ENCODE assay signal across 1 cellular context in the genomic region with DNA sequence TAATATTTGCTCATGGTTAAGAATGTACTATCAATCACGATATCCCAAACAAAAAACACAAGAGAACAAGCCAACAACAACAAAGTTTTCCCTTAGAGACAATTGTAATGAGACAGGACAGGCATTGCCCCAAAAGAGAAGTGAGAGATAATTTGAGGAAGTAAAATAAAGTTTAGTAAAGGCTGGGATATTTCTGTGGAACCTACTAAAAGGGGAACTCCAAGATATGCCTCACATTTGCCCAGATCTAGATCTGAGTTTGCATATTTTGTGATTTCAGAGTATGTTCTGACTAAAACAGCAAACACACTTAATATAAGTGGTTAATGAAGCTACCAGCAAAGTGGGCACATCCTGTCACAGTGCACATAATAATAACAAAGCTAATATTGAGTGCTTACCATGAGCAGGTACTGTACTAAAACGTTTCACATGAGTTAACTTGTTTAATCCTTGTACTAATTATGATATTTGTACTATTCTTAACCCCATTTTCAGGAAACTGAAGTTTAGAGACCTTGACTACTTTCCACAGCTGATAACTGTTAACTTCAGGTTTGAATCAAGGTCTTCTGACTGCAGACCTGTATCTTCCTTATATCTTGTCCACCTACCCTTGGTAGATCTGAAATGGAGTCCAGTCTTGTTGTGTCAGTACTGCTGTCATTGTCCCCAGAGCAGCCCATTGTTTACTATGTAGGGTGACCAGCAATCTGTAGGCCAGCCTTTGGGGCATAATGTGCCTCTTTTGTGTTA.
A peak's percentile ranks its signal among the peaks of the same experiment; 100 is the strongest.
TF ChIP-seq lines count a peak whose summit lies in the region.

No MANE protein-coding gene starts in this region.

TF ChIP-seq in GM12878, 131 proteins besides CTCF, POLR2A, EP300 and RAD21 (continued from another document and continues in another):
- TF ChIP-seq, protein P1, sequence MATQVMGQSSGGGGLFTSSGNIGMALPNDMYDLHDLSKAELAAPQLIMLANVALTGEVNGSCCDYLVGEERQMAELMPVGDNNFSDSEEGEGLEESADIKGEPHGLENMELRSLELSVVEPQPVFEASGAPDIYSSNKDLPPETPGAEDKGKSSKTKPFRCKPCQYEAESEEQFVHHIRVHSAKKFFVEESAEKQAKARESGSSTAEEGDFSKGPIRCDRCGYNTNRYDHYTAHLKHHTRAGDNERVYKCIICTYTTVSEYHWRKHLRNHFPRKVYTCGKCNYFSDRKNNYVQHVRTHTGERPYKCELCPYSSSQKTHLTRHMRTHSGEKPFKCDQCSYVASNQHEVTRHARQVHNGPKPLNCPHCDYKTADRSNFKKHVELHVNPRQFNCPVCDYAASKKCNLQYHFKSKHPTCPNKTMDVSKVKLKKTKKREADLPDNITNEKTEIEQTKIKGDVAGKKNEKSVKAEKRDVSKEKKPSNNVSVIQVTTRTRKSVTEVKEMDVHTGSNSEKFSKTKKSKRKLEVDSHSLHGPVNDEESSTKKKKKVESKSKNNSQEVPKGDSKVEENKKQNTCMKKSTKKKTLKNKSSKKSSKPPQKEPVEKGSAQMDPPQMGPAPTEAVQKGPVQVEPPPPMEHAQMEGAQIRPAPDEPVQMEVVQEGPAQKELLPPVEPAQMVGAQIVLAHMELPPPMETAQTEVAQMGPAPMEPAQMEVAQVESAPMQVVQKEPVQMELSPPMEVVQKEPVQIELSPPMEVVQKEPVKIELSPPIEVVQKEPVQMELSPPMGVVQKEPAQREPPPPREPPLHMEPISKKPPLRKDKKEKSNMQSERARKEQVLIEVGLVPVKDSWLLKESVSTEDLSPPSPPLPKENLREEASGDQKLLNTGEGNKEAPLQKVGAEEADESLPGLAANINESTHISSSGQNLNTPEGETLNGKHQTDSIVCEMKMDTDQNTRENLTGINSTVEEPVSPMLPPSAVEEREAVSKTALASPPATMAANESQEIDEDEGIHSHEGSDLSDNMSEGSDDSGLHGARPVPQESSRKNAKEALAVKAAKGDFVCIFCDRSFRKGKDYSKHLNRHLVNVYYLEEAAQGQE (IDR thresholded peaks at IDR 0.05; ENCODE audit: low read depth, low read length), result no peak; the same call in 1 of the 2 replicates
- TF ChIP-seq KLF5 (IDR thresholded peaks at IDR 0.05; ENCODE audit: partially characterized antibody) (peak; percentile 34), GABPA (IDR thresholded peaks at IDR 0.05; ENCODE audit: low read depth) (peak; percentile 49; the same call in 1 of the 2 replicates), GATAD2B (conservative IDR thresholded peaks at IDR 0.05; ENCODE audit: low read depth) (peak; percentile 84), ATF7 (IDR thresholded peaks at IDR 0.05; ENCODE audit: low read depth) (peak; percentile 80), TCF12 (IDR thresholded peaks at IDR 0.05; ENCODE audit: low read depth, low read length) (peak; percentile 38; the same call in 1 of the 2 replicates), NBN (IDR thresholded peaks at IDR 0.05) (peak; percentile 76; the same call in 1 of the 2 replicates), STAT1 (conservative IDR thresholded peaks at IDR 0.05) (no peak), ZBED1 (IDR thresholded peaks at IDR 0.05; ENCODE audit: borderline replicate concordance) (peak; percentile 86), NR2C2 (IDR thresholded peaks at IDR 0.05; ENCODE audit: borderline replicate concordance, control insufficient read depth, insufficient read length, low read depth) (no peak), ZNF217 (IDR thresholded peaks at IDR 0.05) (peak; percentile 97), ZNF622 (IDR thresholded peaks at IDR 0.05) (no peak), MEF2A (IDR thresholded peaks at IDR 0.05; ENCODE audit: insufficient read depth, low read depth, low read length) (peak; percentile 82), NR2F1 (conservative IDR thresholded peaks at IDR 0.05) (peak; percentile 61; the same call in 1 of the 2 replicates), TCF7 (IDR thresholded peaks at IDR 0.05; ENCODE audit: borderline replicate concordance) (no peak), YBX1 (IDR thresholded peaks at IDR 0.05) (no peak), SMAD1 (IDR thresholded peaks at IDR 0.05; ENCODE audit: low read depth, partially characterized antibody) (peak; percentile 49), HDGF (IDR thresholded peaks at IDR 0.05) (no peak), ZSCAN29 (IDR thresholded peaks at IDR 0.05) (peak; percentile 76; the same call in 1 of the 2 replicates), SIX5 (IDR thresholded peaks at IDR 0.05; ENCODE audit: low read depth, low read length, severe bottlenecking) (no peak), YY1 (IDR thresholded peaks at IDR 0.05; ENCODE audit: low read depth, low read length) (no peak), TCF3 (IDR thresholded peaks at IDR 0.05; ENCODE audit: borderline replicate concordance, insufficient read depth, low read depth, low read length) (0 out of 2 replicates have a peak, but pooled peaks have one; percentile 9), BACH1 (IDR thresholded peaks at IDR 0.05; ENCODE audit: borderline replicate concordance) (peak; percentile 92; the same call in 1 of the 2 replicates), JUNB (IDR thresholded peaks at IDR 0.05) (peak; percentile 92), ETV6 (conservative IDR thresholded peaks at IDR 0.05 in 1 of 2, IDR thresholded peaks at IDR 0.05 in 1 of 2; ENCODE audit: borderline replicate concordance in 1 of 2, low read depth in 1 of 2) (peak in 1 of 2 experiments; percentile 78; a peak in 1 of 4 replicates), ZNF24 (IDR thresholded peaks at IDR 0.05) (peak; percentile 87), POLR2AphosphoS2 (IDR thresholded peaks at IDR 0.05; ENCODE audit: low read depth, low read length) (no peak), MTA2 (IDR thresholded peaks at IDR 0.05; ENCODE audit: low read depth) (peak; percentile 99), CHD1 (IDR thresholded peaks at IDR 0.05; ENCODE audit: low read depth, low read length) (no peak), IKZF1 (conservative IDR thresholded peaks at IDR 0.05) (peak; percentile 93)
- TF ChIP-seq, protein P2, sequence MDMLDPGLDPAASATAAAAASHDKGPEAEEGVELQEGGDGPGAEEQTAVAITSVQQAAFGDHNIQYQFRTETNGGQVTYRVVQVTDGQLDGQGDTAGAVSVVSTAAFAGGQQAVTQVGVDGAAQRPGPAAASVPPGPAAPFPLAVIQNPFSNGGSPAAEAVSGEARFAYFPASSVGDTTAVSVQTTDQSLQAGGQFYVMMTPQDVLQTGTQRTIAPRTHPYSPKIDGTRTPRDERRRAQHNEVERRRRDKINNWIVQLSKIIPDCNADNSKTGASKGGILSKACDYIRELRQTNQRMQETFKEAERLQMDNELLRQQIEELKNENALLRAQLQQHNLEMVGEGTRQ (IDR thresholded peaks at IDR 0.05; ENCODE audit: borderline replicate concordance, low read depth, low read length), result no peak
- TF ChIP-seq, protein P3, sequence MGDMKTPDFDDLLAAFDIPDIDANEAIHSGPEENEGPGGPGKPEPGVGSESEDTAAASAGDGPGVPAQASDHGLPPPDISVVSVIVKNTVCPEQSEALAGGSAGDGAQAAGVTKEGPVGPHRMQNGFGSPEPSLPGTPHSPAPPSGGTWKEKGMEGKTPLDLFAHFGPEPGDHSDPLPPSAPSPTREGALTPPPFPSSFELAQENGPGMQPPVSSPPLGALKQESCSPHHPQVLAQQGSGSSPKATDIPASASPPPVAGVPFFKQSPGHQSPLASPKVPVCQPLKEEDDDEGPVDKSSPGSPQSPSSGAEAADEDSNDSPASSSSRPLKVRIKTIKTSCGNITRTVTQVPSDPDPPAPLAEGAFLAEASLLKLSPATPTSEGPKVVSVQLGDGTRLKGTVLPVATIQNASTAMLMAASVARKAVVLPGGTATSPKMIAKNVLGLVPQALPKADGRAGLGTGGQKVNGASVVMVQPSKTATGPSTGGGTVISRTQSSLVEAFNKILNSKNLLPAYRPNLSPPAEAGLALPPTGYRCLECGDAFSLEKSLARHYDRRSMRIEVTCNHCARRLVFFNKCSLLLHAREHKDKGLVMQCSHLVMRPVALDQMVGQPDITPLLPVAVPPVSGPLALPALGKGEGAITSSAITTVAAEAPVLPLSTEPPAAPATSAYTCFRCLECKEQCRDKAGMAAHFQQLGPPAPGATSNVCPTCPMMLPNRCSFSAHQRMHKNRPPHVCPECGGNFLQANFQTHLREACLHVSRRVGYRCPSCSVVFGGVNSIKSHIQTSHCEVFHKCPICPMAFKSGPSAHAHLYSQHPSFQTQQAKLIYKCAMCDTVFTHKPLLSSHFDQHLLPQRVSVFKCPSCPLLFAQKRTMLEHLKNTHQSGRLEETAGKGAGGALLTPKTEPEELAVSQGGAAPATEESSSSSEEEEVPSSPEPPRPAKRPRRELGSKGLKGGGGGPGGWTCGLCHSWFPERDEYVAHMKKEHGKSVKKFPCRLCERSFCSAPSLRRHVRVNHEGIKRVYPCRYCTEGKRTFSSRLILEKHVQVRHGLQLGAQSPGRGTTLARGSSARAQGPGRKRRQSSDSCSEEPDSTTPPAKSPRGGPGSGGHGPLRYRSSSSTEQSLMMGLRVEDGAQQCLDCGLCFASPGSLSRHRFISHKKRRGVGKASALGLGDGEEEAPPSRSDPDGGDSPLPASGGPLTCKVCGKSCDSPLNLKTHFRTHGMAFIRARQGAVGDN (IDR thresholded peaks at IDR 0.05), result peak; percentile 54; the same call in 1 of the 2 replicates
- TF ChIP-seq, protein P4, sequence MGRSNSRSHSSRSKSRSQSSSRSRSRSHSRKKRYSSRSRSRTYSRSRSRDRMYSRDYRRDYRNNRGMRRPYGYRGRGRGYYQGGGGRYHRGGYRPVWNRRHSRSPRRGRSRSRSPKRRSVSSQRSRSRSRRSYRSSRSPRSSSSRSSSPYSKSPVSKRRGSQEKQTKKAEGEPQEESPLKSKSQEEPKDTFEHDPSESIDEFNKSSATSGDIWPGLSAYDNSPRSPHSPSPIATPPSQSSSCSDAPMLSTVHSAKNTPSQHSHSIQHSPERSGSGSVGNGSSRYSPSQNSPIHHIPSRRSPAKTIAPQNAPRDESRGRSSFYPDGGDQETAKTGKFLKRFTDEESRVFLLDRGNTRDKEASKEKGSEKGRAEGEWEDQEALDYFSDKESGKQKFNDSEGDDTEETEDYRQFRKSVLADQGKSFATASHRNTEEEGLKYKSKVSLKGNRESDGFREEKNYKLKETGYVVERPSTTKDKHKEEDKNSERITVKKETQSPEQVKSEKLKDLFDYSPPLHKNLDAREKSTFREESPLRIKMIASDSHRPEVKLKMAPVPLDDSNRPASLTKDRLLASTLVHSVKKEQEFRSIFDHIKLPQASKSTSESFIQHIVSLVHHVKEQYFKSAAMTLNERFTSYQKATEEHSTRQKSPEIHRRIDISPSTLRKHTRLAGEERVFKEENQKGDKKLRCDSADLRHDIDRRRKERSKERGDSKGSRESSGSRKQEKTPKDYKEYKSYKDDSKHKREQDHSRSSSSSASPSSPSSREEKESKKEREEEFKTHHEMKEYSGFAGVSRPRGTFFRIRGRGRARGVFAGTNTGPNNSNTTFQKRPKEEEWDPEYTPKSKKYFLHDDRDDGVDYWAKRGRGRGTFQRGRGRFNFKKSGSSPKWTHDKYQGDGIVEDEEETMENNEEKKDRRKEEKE (IDR thresholded peaks at IDR 0.05), result no peak
- TF ChIP-seq, protein P5, sequence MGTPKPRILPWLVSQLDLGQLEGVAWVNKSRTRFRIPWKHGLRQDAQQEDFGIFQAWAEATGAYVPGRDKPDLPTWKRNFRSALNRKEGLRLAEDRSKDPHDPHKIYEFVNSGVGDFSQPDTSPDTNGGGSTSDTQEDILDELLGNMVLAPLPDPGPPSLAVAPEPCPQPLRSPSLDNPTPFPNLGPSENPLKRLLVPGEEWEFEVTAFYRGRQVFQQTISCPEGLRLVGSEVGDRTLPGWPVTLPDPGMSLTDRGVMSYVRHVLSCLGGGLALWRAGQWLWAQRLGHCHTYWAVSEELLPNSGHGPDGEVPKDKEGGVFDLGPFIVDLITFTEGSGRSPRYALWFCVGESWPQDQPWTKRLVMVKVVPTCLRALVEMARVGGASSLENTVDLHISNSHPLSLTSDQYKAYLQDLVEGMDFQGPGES (IDR thresholded peaks at IDR 0.05), result no peak
- TF ChIP-seq, protein P6, sequence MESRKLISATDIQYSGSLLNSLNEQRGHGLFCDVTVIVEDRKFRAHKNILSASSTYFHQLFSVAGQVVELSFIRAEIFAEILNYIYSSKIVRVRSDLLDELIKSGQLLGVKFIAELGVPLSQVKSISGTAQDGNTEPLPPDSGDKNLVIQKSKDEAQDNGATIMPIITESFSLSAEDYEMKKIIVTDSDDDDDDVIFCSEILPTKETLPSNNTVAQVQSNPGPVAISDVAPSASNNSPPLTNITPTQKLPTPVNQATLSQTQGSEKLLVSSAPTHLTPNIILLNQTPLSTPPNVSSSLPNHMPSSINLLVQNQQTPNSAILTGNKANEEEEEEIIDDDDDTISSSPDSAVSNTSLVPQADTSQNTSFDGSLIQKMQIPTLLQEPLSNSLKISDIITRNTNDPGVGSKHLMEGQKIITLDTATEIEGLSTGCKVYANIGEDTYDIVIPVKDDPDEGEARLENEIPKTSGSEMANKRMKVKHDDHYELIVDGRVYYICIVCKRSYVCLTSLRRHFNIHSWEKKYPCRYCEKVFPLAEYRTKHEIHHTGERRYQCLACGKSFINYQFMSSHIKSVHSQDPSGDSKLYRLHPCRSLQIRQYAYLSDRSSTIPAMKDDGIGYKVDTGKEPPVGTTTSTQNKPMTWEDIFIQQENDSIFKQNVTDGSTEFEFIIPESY (IDR thresholded peaks at IDR 0.05), result no peak; the same call in 1 of the 2 replicates
- TF ChIP-seq, protein P7, sequence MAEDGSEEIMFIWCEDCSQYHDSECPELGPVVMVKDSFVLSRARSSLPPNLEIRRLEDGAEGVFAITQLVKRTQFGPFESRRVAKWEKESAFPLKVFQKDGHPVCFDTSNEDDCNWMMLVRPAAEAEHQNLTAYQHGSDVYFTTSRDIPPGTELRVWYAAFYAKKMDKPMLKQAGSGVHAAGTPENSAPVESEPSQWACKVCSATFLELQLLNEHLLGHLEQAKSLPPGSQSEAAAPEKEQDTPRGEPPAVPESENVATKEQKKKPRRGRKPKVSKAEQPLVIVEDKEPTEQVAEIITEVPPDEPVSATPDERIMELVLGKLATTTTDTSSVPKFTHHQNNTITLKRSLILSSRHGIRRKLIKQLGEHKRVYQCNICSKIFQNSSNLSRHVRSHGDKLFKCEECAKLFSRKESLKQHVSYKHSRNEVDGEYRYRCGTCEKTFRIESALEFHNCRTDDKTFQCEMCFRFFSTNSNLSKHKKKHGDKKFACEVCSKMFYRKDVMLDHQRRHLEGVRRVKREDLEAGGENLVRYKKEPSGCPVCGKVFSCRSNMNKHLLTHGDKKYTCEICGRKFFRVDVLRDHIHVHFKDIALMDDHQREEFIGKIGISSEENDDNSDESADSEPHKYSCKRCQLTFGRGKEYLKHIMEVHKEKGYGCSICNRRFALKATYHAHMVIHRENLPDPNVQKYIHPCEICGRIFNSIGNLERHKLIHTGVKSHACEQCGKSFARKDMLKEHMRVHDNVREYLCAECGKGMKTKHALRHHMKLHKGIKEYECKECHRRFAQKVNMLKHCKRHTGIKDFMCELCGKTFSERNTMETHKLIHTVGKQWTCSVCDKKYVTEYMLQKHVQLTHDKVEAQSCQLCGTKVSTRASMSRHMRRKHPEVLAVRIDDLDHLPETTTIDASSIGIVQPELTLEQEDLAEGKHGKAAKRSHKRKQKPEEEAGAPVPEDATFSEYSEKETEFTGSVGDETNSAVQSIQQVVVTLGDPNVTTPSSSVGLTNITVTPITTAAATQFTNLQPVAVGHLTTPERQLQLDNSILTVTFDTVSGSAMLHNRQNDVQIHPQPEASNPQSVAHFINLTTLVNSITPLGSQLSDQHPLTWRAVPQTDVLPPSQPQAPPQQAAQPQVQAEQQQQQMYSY (CRISPR knock-in tag; IDR thresholded peaks at IDR 0.05), result no peak
- TF ChIP-seq, protein P8, sequence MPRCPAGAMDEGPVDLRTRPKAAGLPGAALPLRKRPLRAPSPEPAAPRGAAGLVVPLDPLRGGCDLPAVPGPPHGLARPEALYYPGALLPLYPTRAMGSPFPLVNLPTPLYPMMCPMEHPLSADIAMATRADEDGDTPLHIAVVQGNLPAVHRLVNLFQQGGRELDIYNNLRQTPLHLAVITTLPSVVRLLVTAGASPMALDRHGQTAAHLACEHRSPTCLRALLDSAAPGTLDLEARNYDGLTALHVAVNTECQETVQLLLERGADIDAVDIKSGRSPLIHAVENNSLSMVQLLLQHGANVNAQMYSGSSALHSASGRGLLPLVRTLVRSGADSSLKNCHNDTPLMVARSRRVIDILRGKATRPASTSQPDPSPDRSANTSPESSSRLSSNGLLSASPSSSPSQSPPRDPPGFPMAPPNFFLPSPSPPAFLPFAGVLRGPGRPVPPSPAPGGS (IDR thresholded peaks at IDR 0.05; ENCODE audit: borderline replicate concordance, insufficient read depth, low read depth, low read length, poor library complexity, severe bottlenecking), result peak; percentile 90
